ENCODE assay signal across 1 cellular context in the genomic region with DNA sequence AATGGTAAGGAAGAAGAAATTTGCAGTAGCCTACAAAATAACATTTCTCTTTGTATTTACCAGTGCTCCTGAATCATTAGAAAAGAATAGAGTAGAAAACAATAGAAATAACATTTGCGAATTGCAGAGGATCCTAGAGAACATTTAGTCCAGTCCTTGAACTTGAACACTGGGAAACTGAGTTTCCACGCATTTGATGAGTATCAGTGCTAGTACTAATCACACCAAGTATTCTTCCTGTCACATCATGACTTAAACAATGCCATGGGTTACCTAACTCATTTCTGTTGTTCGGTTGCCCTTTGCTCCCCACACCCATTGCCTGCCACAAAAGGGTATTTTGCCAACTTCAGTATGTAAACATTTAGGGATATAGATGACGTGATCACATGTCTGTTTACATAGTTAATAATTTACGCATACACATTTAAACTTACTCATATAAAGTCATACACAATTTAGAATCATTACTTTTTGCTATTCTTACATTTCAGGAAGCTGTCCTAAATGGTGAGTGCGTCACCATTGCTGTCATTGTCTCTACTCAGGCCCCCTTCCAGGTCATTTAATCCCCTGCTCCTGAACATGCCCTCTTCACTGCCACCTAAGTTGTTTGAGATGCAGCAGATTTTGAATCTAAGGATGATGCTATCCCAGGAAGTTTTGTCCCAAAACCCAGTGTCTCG.
TF ChIP-seq lines count a peak whose summit lies in the region.

No MANE protein-coding gene starts in this region.

TF ChIP-seq in A549, 52 proteins besides CTCF, POLR2A, EP300 and RAD21 (continued from another document):
- TF ChIP-seq ELK1 (IDR thresholded peaks at IDR 0.05; ENCODE audit: low read depth, low read length) (no peak), CBX8 (IDR thresholded peaks at IDR 0.05) (no peak), SMC3 (IDR thresholded peaks at IDR 0.05) (peak; percentile 47; the same call in 2 of the 3 replicates), HEYL (CRISPR knock-in tag; IDR thresholded peaks at IDR 0.05) (peak; percentile 91), EHMT2 (IDR thresholded peaks at IDR 0.05; ENCODE audit: low read depth) (no peak), RNF2 (IDR thresholded peaks at IDR 0.05; ENCODE audit: borderline replicate concordance, low read depth) (no peak), JUNB (IDR thresholded peaks at IDR 0.05) (peak; percentile 96), GATA3 (IDR thresholded peaks at IDR 0.05; ENCODE audit: borderline replicate concordance) (peak; percentile 100), REST (IDR thresholded peaks at IDR 0.05) (no peak), NPAS2 (CRISPR knock-in tag; IDR thresholded peaks at IDR 0.05; ENCODE audit: borderline replicate concordance) (no peak), PHF8 (IDR thresholded peaks at IDR 0.05; ENCODE audit: borderline replicate concordance, low read depth) (no peak), USF2 (IDR thresholded peaks at IDR 0.05) (peak; percentile 32; the same call in 1 of the 2 replicates), RCOR1 (IDR thresholded peaks at IDR 0.05; ENCODE audit: low read depth, low read length) (no peak), MYC (IDR thresholded peaks at IDR 0.05; ENCODE audit: borderline replicate concordance, low read length) (no peak), POLR2AphosphoS2 (conservative IDR thresholded peaks at IDR 0.05; ENCODE audit: low read length) (no peak), ESRRA (IDR thresholded peaks at IDR 0.05; ENCODE audit: borderline replicate concordance, low read length) (no peak), TFCP2L1 (CRISPR knock-in tag; IDR thresholded peaks at IDR 0.05) (no peak), KDM1A (IDR thresholded peaks at IDR 0.05; ENCODE audit: low read depth) (no peak), PBX3 (IDR thresholded peaks at IDR 0.05) (peak; percentile 85; the same call in 1 of the 2 replicates), CHD2 (IDR thresholded peaks at IDR 0.05; ENCODE audit: low read length, partially characterized antibody) (no peak), RARB (CRISPR knock-in tag; IDR thresholded peaks at IDR 0.05) (peak; percentile 79), MAFK (IDR thresholded peaks at IDR 0.05; ENCODE audit: partially characterized antibody) (peak; percentile 72), TP53 (CRISPR knock-in tag; IDR thresholded peaks at IDR 0.05) (no peak)
- TF ChIP-seq, protein P1, sequence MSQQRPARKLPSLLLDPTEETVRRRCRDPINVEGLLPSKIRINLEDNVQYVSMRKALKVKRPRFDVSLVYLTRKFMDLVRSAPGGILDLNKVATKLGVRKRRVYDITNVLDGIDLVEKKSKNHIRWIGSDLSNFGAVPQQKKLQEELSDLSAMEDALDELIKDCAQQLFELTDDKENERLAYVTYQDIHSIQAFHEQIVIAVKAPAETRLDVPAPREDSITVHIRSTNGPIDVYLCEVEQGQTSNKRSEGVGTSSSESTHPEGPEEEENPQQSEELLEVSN (IDR thresholded peaks at IDR 0.05; ENCODE audit: borderline replicate concordance, low read depth), result no peak
- TF ChIP-seq, protein P2, sequence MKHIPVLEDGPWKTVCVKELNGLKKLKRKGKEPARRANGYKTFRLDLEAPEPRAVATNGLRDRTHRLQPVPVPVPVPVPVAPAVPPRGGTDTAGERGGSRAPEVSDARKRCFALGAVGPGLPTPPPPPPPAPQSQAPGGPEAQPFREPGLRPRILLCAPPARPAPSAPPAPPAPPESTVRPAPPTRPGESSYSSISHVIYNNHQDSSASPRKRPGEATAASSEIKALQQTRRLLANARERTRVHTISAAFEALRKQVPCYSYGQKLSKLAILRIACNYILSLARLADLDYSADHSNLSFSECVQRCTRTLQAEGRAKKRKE (CRISPR knock-in tag; IDR thresholded peaks at IDR 0.05; ENCODE audit: low read depth), result peak; percentile 95
TF ChIP-seq in A549: peak in this region for 20.
